9 cellular contexts compared by ENCODE assay signal in genomic region chr22:20866716-20867115, GRCh38. TPM values are rescaled to one million over a fixed set of nuclear protein-coding genes. Genes with fewer than 3 reads are reported as not detected.
DNase-seq lines count a peak whose midpoint lies in the region; ATAC-seq and TF ChIP-seq lines count a peak whose summit lies in the region.
"Had no signal": no experiment of that assay in that cellular context is flagged by ENCODE, and none has a peak within 500 bp of the region (broad histone marks: within the 10 kb centered on the region; RNA-seq: fewer than 3 reads in every experiment).

No MANE protein-coding gene starts in this region.

- peak overlapping the region; percentile 37 for H3K27ac ChIP-seq in VCaP
- peak overlapping the region in 3 of 4 donors; percentile 77 to 79 (median 78) for H3K27ac ChIP-seq in gastroesophageal sphincter
- peak overlapping the region; percentile 42 to 84 (median 72) for H3K27ac ChIP-seq in gastrocnemius medialis
- no peak overlapping the region for H3K27ac ChIP-seq in tibial artery

- no peak for ATAC-seq in gastroesophageal sphincter
- no peak for ATAC-seq in gastrocnemius medialis
- no peak for ATAC-seq in activated CD8-positive, alpha-beta memory T cell treated with anti-CD3 and anti-CD28 coated beads, Interleukin-2, amount 10 ng/mL, durations not matched to agents 7 days and 5 days

- H3K36me3 ChIP-seq in gastroesophageal sphincter (peaks cover 0 to 67% of the 10 kb centered on the region in 2 donors), gastrocnemius medialis (peaks cover 0 to 26% of the 10 kb centered on the region in 2 donors), tibial artery (peaks cover 10 to 54% (median 12%) of the 10 kb centered on the region in 3 donors)

- no peak for TF ChIP-seq CTCF in VCaP (conservative IDR thresholded peaks at IDR 0.05)
- TF ChIP-seq CTCF in gastroesophageal sphincter (IDR thresholded peaks at IDR 0.05), result no peak
- TF ChIP-seq CTCF in gastrocnemius medialis (IDR thresholded peaks at IDR 0.05 in 4 of 5, conservative IDR thresholded peaks at IDR 0.05 in 1 of 5), result no peak
- TF ChIP-seq CTCF in tibial artery (IDR thresholded peaks at IDR 0.05), result no peak

- H3K4me3 ChIP-seq in gastroesophageal sphincter (no peak overlapping the region), gastrocnemius medialis (peak overlapping the region in 1 of 4 donors; percentile 24), tibial artery (no peak overlapping the region)

- 69% methylated on average over 4 of the region's 4 CpGs; no CpG with 5 or more reads in 1 of the 2 donors for WGBS in gastroesophageal sphincter (ENCODE audit: low coverage in 1 of 2), 2 donors

- TF ChIP-seq EP300 in gastroesophageal sphincter (IDR thresholded peaks at IDR 0.05), result no peak

- no peaks in the 10 kb centered on the region for H3K9me3 Mint-ChIP-seq in activated CD8-positive, alpha-beta memory T cell treated with anti-CD3 and anti-CD28 coated beads, Interleukin-2, amount 10 ng/mL, durations not matched to agents 7 days and 5 days (ENCODE audit: low read depth)
- H3K9me3 Mint-ChIP-seq in activated CD4-positive, alpha-beta T cell treated with anti-CD3 and anti-CD28 coated beads, Interleukin-2, amount 10 ng/mL, durations not matched to agents 24 days and 14 days, result no peaks in the 10 kb centered on the region
- H3K9me3 Mint-ChIP-seq: naive thymus-derived CD4-positive, alpha-beta T cell had no signal

- H3K4me1 Mint-ChIP-seq in activated CD8-positive, alpha-beta memory T cell treated with anti-CD3 and anti-CD28 coated beads, Interleukin-2, amount 10 ng/mL, durations not matched to agents 7 days and 5 days, result peaks cover 24% of the 10 kb centered on the region
- H3K4me1 Mint-ChIP-seq in activated CD4-positive, alpha-beta T cell treated with anti-CD3 and anti-CD28 coated beads, Interleukin-2, amount 10 ng/mL, durations not matched to agents 24 days and 14 days, result peaks cover 22% of the 10 kb centered on the region

- no peaks in the 10 kb centered on the region for H3K27me3 ChIP-seq in gastroesophageal sphincter
- no peaks in the 10 kb centered on the region for H3K27me3 ChIP-seq in gastrocnemius medialis
- H3K27me3 ChIP-seq in tibial artery, result no peaks in the 10 kb centered on the region

- CTCF ChIA-PET in activated CD8-positive, alpha-beta memory T cell treated with anti-CD3 and anti-CD28 coated beads, Interleukin-2, amount 10 ng/mL, durations not matched to agents 7 days and 5 days (lab: Charles Lee), result interaction anchor here (1.2 kb wide), 1 partner anchor 19 kb away, joined by 4 read pairs; no protein-coding TSS in a partner anchor

- H3K9me3 ChIP-seq in gastroesophageal sphincter, result no peaks in the 10 kb centered on the region
- H3K9me3 ChIP-seq in gastrocnemius medialis, result no peaks in the 10 kb centered on the region
- H3K9me3 ChIP-seq in tibial artery, result no peaks in the 10 kb centered on the region

- in situ Hi-C loops in gastrocnemius medialis (cut with MboI; ENCODE audit: low sequenced_read_pairs in 4 of 4), result no loop called here

- intact Hi-C loops in gastrocnemius medialis (cut with DNase I; ENCODE audit: low total_unique reads) (no loop called here), tibial artery (cut with DNase I; ENCODE audit: low total_unique reads) (no loop called here)
- intact Hi-C loops in activated CD4-positive, alpha-beta T cell treated with anti-CD3 and anti-CD28 coated beads, Interleukin-2, amount 10 ng/mL, durations not matched to agents 24 days and 14 days (cut with micrococcal nuclease), result no loop called here

- no peak for TF ChIP-seq POLR2A in gastroesophageal sphincter (IDR thresholded peaks at IDR 0.05)
- no peak for TF ChIP-seq POLR2A in gastrocnemius medialis (IDR thresholded peaks at IDR 0.05)

- H3K4me1 ChIP-seq in gastroesophageal sphincter, result peaks cover 0 to 70% (median 11%) of the 10 kb centered on the region in 3 donors
- H3K4me1 ChIP-seq in gastrocnemius medialis, result peaks cover 4 to 16% of the 10 kb centered on the region in 2 donors
- H3K4me1 ChIP-seq in tibial artery, result peaks cover 0 to 8% (median 2%) of the 10 kb centered on the region in 4 donors

- H3K36me3 Mint-ChIP-seq in activated CD8-positive, alpha-beta memory T cell treated with anti-CD3 and anti-CD28 coated beads, Interleukin-2, amount 10 ng/mL, durations not matched to agents 7 days and 5 days, result peaks cover 9% of the 10 kb centered on the region
- peaks cover 16% of the 10 kb centered on the region for H3K36me3 Mint-ChIP-seq in activated CD4-positive, alpha-beta T cell treated with anti-CD3 and anti-CD28 coated beads, Interleukin-2, amount 10 ng/mL, durations not matched to agents 24 days and 14 days (ENCODE audit: low read depth)

- no peak overlapping the region for H3K27ac Mint-ChIP-seq in activated CD8-positive, alpha-beta memory T cell treated with anti-CD3 and anti-CD28 coated beads, Interleukin-2, amount 10 ng/mL, durations not matched to agents 7 days and 5 days
- H3K27ac Mint-ChIP-seq in activated CD4-positive, alpha-beta T cell treated with anti-CD3 and anti-CD28 coated beads, Interleukin-2, amount 10 ng/mL, durations not matched to agents 24 days and 14 days, result no peak overlapping the region

- no peaks in the 10 kb centered on the region for H3K27me3 Mint-ChIP-seq in activated CD8-positive, alpha-beta memory T cell treated with anti-CD3 and anti-CD28 coated beads, Interleukin-2, amount 10 ng/mL, durations not matched to agents 7 days and 5 days
- H3K27me3 Mint-ChIP-seq in activated CD4-positive, alpha-beta T cell treated with anti-CD3 and anti-CD28 coated beads, Interleukin-2, amount 10 ng/mL, durations not matched to agents 24 days and 14 days, result no peaks in the 10 kb centered on the region
- H3K27me3 Mint-ChIP-seq: naive thymus-derived CD4-positive, alpha-beta T cell had no signal

- H3K4me3 Mint-ChIP-seq in activated CD8-positive, alpha-beta memory T cell treated with anti-CD3 and anti-CD28 coated beads, Interleukin-2, amount 10 ng/mL, durations not matched to agents 7 days and 5 days, result no peak overlapping the region
- H3K4me3 Mint-ChIP-seq in activated CD4-positive, alpha-beta T cell treated with anti-CD3 and anti-CD28 coated beads, Interleukin-2, amount 10 ng/mL, durations not matched to agents 24 days and 14 days, result no peak overlapping the region

- no peak for DNase-seq in gastrocnemius medialis
- no peak for DNase-seq in activated CD8-positive, alpha-beta memory T cell treated with anti-CD3 and anti-CD28 coated beads, Interleukin-2, amount 10 ng/mL, durations not matched to agents 7 days and 5 days
- DNase-seq in activated CD4-positive, alpha-beta T cell treated with anti-CD3 and anti-CD28 coated beads, Interleukin-2, amount 10 ng/mL, durations not matched to agents 24 days and 14 days, result no peak
- no peak for DNase-seq in tibial artery
- DNase-seq: DMS 273 treated with DMSO at 0.1 percent for 48 hours; naive thymus-derived CD4-positive, alpha-beta T cell; NCI-H2227 treated with DMSO at 0.1 percent for 48 hours had no signal

RNA-seq across cellular contexts. Expression of gene SNAP29, which starts 7.9 kb away (rescaled TPM):
- 10 to 100 TPM; 22.1 to 33.8 (median 27.1) TPM for total RNA-seq in gastroesophageal sphincter
- total RNA-seq in gastrocnemius medialis, result 10 to 100 TPM; 22.1 to 41.1 (median 28.7) TPM
- total RNA-seq in activated CD8-positive, alpha-beta memory T cell treated with anti-CD3 and anti-CD28 coated beads, Interleukin-2, amount 10 ng/mL, durations not matched to agents 7 days and 5 days, result 10 to 100 TPM; 32.3 to 38.5 TPM
- 24.3 and 25.8 TPM in 2 replicates for total RNA-seq in activated CD4-positive, alpha-beta T cell treated with anti-CD3 and anti-CD28 coated beads, Interleukin-2, amount 10 ng/mL, durations not matched to agents 24 days and 14 days

RNA-seq across cellular contexts. Expression of gene PI4KA, which starts 8.1 kb away (rescaled TPM):
- 100 to 1,000 TPM in 2 of 4 donors, 10 to 100 TPM in 2; 45.7 to 113 (median 87.5) TPM for total RNA-seq in gastroesophageal sphincter
- 10 to 100 TPM; 40.1 to 59.7 (median 45.4) TPM for total RNA-seq in gastrocnemius medialis
- total RNA-seq in activated CD8-positive, alpha-beta memory T cell treated with anti-CD3 and anti-CD28 coated beads, Interleukin-2, amount 10 ng/mL, durations not matched to agents 7 days and 5 days, result 10 to 100 TPM; 84.5 to 99.6 TPM
- total RNA-seq in activated CD4-positive, alpha-beta T cell treated with anti-CD3 and anti-CD28 coated beads, Interleukin-2, amount 10 ng/mL, durations not matched to agents 24 days and 14 days, result 78.4 and 83.8 TPM in 2 replicates

RNA-seq across cellular contexts. Expression of gene CRKL, which starts 50.5 kb away (rescaled TPM):
- 10 to 100 TPM; 42.5 to 55.8 (median 46.0) TPM for total RNA-seq in gastroesophageal sphincter
- total RNA-seq in gastrocnemius medialis, result 100 to 1,000 TPM in 1 of 4 donors, 10 to 100 TPM in 3; 73.3 to 109 (median 84.7) TPM
- 10 to 100 TPM; 89.5 to 90.8 TPM for total RNA-seq in activated CD8-positive, alpha-beta memory T cell treated with anti-CD3 and anti-CD28 coated beads, Interleukin-2, amount 10 ng/mL, durations not matched to agents 7 days and 5 days
- 81.4 and 82.4 TPM in 2 replicates for total RNA-seq in activated CD4-positive, alpha-beta T cell treated with anti-CD3 and anti-CD28 coated beads, Interleukin-2, amount 10 ng/mL, durations not matched to agents 24 days and 14 days

Comparison
In these comparisons a context has a peak if more than half of its experiments do, and no peak if none do; other contexts are left out.
1. H3K27ac ChIP-seq: peak in VCaP (single experiment), gastroesophageal sphincter (3 of 4) and gastrocnemius medialis (4 of 4); none in tibial artery (0 of 2).